In the genomic region with DNA sequence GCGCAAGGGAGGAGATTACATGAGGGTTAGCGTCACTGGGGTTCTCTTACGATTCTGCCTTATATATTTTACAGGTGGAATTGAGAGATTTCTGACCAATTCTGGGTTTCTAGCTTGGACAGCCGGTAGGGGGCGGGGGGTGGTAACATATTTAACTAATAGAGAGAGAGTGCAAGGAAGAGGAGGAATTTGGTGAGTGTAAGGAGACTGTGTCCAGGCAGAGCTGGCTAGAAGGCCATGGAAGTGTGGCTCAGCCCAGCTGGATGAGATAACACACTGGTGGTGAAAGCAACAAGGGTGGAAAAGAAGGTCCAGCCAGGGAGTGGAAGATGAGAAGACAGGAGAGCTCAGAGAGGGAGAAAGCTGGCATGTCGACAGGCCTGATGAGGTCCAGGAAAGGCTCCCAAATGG, we compare ENCODE assay signal across 13 cellular contexts. TPM values are rescaled to one million over a fixed set of nuclear protein-coding genes. Genes with fewer than 3 reads are reported as not detected.
DNase-seq lines count a peak whose midpoint lies in the region; ATAC-seq and TF ChIP-seq lines count a peak whose summit lies in the region.
"Had no signal": no experiment of that assay in that cellular context is flagged by ENCODE, and none has a peak within 500 bp of the region (broad histone marks: within the 10 kb centered on the region; RNA-seq: fewer than 3 reads in every experiment).

No MANE protein-coding gene starts in this region.

- H3K79me2 ChIP-seq in DOHH2 (ENCODE audit: control insufficient read depth, low read length), result no peaks in the 10 kb centered on the region

- peak; percentile 48 for TF ChIP-seq CTCF in DOHH2 (IDR thresholded peaks at IDR 0.05; ENCODE audit: low read depth, low read length, poor library complexity, severe bottlenecking)
- TF ChIP-seq CTCF in fibroblast of the aortic adventitia (IDR thresholded peaks at IDR 0.05; ENCODE audit: insufficient read depth, low read length), result peak; percentile 51
- no peak for TF ChIP-seq CTCF in sigmoid colon (IDR thresholded peaks at IDR 0.05)
- no peak for TF ChIP-seq CTCF in prostate gland (IDR thresholded peaks at IDR 0.05)

- intact Hi-C loops in sigmoid colon (cut with DNase I) (loop anchor here (10.0 kb wide), 2 partner anchors 297 to 517 kb away; no protein-coding TSS in a partner anchor), prostate gland (cut with DNase I) (no loop called here)

- H3K27me3 ChIP-seq in DOHH2 (ENCODE audit: control insufficient read depth, low read length) (no peaks in the 10 kb centered on the region), sigmoid colon (no peaks in the 10 kb centered on the region), prostate gland (replicated peaks; ENCODE audit: insufficient read depth) (no peaks in the 10 kb centered on the region)

- H3K4me1 ChIP-seq in DOHH2 (ENCODE audit: control insufficient read depth, low read length) (peaks cover 11% of the 10 kb centered on the region), sigmoid colon (peaks cover 0 to 55% (median 49%) of the 10 kb centered on the region in 4 donors), prostate gland (replicated peaks) (peaks cover 4% of the 10 kb centered on the region)

- no peaks in the 10 kb centered on the region for H3K9me3 ChIP-seq in DOHH2 (ENCODE audit: control insufficient read depth, insufficient read depth, low read length)
- H3K9me3 ChIP-seq in sigmoid colon, result no peaks in the 10 kb centered on the region
- H3K9me3 ChIP-seq in prostate gland, result no peaks in the 10 kb centered on the region

- no peaks in the 10 kb centered on the region for H3K9me2 ChIP-seq in DOHH2 (replicated peaks; ENCODE audit: control insufficient read depth, low read length)

- H3K4me2 ChIP-seq in DOHH2 (ENCODE audit: low read length), result no peak overlapping the region

- no peaks in the 10 kb centered on the region for H4K20me1 ChIP-seq in DOHH2 (ENCODE audit: control insufficient read depth, insufficient read depth, low read depth, low read length)

- H3K36me3 ChIP-seq in DOHH2 (ENCODE audit: control insufficient read depth, low read length) (no peaks in the 10 kb centered on the region), sigmoid colon (peaks cover 0 to 44% (median 17%) of the 10 kb centered on the region in 4 donors), prostate gland (no peaks in the 10 kb centered on the region)

- no peak for TF ChIP-seq EP300 in sigmoid colon (IDR thresholded peaks at IDR 0.05)

- peak; percentile 32 for DNase-seq in RPMI8226
- DNase-seq in fibroblast of the aortic adventitia (ENCODE audit: low read depth), result peak; percentile 78
- no peak for DNase-seq in sigmoid colon
- DNase-seq in prostate gland (ENCODE audit: low spot score), result no peak
- DNase-seq: activated CD4-positive, alpha-beta T cell treated with anti-CD3 and anti-CD28 coated beads, Interleukin-2, amount 50 U/mL, for 48 hours; activated effector memory CD4-positive, alpha-beta T cell treated with Interleukin-2 at 50 U/mL for 16 hours; CD4-positive, alpha-beta T cell; NCI-H2081 treated with DMSO at 0.1 percent for 48 hours; stimulated activated CD4-positive, alpha-beta T cell treated with anti-CD3 and anti-CD28 coated beads, Interleukin-1b, Interleukin-23, amount 100 ng/mL, for 48 hours had no signal

- ATAC-seq in GM19328 (IDR thresholded peaks at IDR 0.05; ENCODE audit: unreplicated experiment), result no peak
- ATAC-seq in GM21619 (IDR thresholded peaks at IDR 0.05; ENCODE audit: unreplicated experiment), result no peak
- no peak for ATAC-seq in GM18870 (IDR thresholded peaks at IDR 0.05; ENCODE audit: unreplicated experiment)

- H3K4me3 ChIP-seq in DOHH2 (ENCODE audit: low read length), result no peak overlapping the region
- no peak overlapping the region for H3K4me3 ChIP-seq in fibroblast of the aortic adventitia (ENCODE audit: low read depth, low read length)
- no peak overlapping the region for H3K4me3 ChIP-seq in sigmoid colon
- no peak overlapping the region for H3K4me3 ChIP-seq in prostate gland

- TF ChIP-seq POLR2A in sigmoid colon (IDR thresholded peaks at IDR 0.05) (no peak), prostate gland (IDR thresholded peaks at IDR 0.05) (no peak)

- H3F3A ChIP-seq in DOHH2 (ENCODE audit: control insufficient read depth, insufficient read depth), result no peaks in the 10 kb centered on the region

- WGBS in sigmoid colon, 2 donors, result 76 to 90% methylated on average over 6 of the region's 6 CpGs
- 73% methylated on average over 6 of the region's 6 CpGs for WGBS in prostate gland

- H3K27ac ChIP-seq in DOHH2 (ENCODE audit: low read depth, low read length) (no peak overlapping the region), sigmoid colon (peak overlapping the region in 3 of 4 donors; percentile 58 to 65 (median 64)), prostate gland (no peak overlapping the region)

RNA-seq across cellular contexts. Expression of gene ST3GAL4, which starts 56.5 kb away (rescaled TPM):
- total RNA-seq in fibroblast of the aortic adventitia (ENCODE audit: low replicate concordance), result 9.6 and 25.4 TPM in 2 replicates
- 10 to 100 TPM; 43.1 to 69.2 (median 45.5) TPM for total RNA-seq in sigmoid colon
- 100 to 1,000 TPM; 211 to 336 (median 268) TPM for polyA plus RNA-seq in sigmoid colon
- total RNA-seq in prostate gland, result 100 to 1,000 TPM in 1 of 2 donors, 10 to 100 TPM in 1; 29.2 to 192 TPM

Comparison
In these comparisons a context has a peak if more than half of its experiments do, and no peak if none do; other contexts are left out.
1. H3K27ac ChIP-seq: peak in sigmoid colon (3 of 4); none in DOHH2 (single experiment) and prostate gland (0 of 2).
2. CTCF ChIP-seq: peak in DOHH2 (single experiment) and fibroblast of the aortic adventitia (single experiment); none in sigmoid colon (0 of 4) and prostate gland (0 of 4).
3. DNase-seq: peak in RPMI8226 (single experiment) and fibroblast of the aortic adventitia (single experiment); none in sigmoid colon (single experiment) and prostate gland (single experiment).